Comparison of ENCODE assay signal across 27 cellular contexts in genomic region chr5:80480354-80480753, GRCh38. TPM values are rescaled to one million over a fixed set of nuclear protein-coding genes. Genes with fewer than 3 reads are reported as not detected.
"Had no signal": no experiment of that assay in that cellular context is flagged by ENCODE, and none has a peak within 500 bp of the region (broad histone marks: within the 10 kb centered on the region; RNA-seq: fewer than 3 reads in every experiment).

No MANE protein-coding gene starts in this region.

- H3K4me3 ChIP-seq: left ventricle myocardium inferior, lung, mucosa of descending colon, pancreas, prostate gland, right lobe of liver, smooth muscle cell, tibial nerve, uterus had no signal

- ATAC-seq: natural killer cell treated with Interleukin-12 subunit alpha and Interleukin-12 subunit beta and Interleukin-15 and Interleukin-18, amount 100 ng/mL, for 72 hours; stimulated activated memory B cell treated with anti-CD40 and anti-IgM and Interleukin-4, amounts not matched to agents 10 μg/mL and 1 μg/mL and 100 μg/mL, for 72 hours; stimulated activated naive CD8-positive, alpha-beta T cell treated with anti-CD3 and anti-CD28 coated beads, Interleukin-15, amount 100 ng/mL, for 72 hours had no signal

- H3K36me3 ChIP-seq: right lobe of liver, uterus had no signal

- DNase-seq: hypothalamus; immature natural killer cell; left ventricle myocardium inferior; midbrain; mucosa of descending colon; naive thymus-derived CD4-positive, alpha-beta T cell; nucleus accumbens; pancreas; posterior cingulate gyrus; retina; right lobe of liver; stimulated activated CD4-positive, alpha-beta T cell treated with anti-CD3 and anti-CD28 coated beads, Interleukin-1b, Interleukin-23, amount 100 ng/mL, for 48 hours; stimulated activated CD4-positive, alpha-beta T cell treated with anti-CD3 and anti-CD28 coated beads, Interleukin-2, amount 100 ng/mL, for 48 hours; stimulated activated CD4-positive, alpha-beta T cell treated with anti-CD3 and anti-CD28 coated beads, Interleukin-4, amount 100 ng/mL, for 4 hours; stimulated activated CD8-positive, alpha-beta memory T cell treated with anti-CD3 and anti-CD28 coated beads, Interleukin-4, amount 100 ng/mL, for 48 hours; stimulated activated naive CD4-positive, alpha-beta T cell treated with Interleukin-2 at 50 U/mL for 16 hours; stimulated activated naive CD8-positive, alpha-beta T cell treated with anti-CD3 and anti-CD28 coated beads, Interleukin-15, amount 100 ng/mL, for 72 hours; substantia nigra; uterus had no signal

- H3K4me1 Mint-ChIP-seq: immature natural killer cell; memory B cell; stimulated activated memory B cell treated with anti-CD40 and anti-IgM and Interleukin-4, amounts not matched to agents 10 μg/mL and 1 μg/mL and 100 μg/mL, for 72 hours had no signal

- H3K27me3 Mint-ChIP-seq: naive thymus-derived CD4-positive, alpha-beta T cell; stimulated activated naive CD8-positive, alpha-beta T cell treated with anti-CD3 and anti-CD28 coated beads, Interleukin-15, amount 100 ng/mL, for 72 hours; type B pancreatic cell had no signal

- H3K4me3 Mint-ChIP-seq: immature natural killer cell; memory B cell; naive thymus-derived CD4-positive, alpha-beta T cell; natural killer cell treated with Interleukin-12 subunit alpha and Interleukin-12 subunit beta and Interleukin-15 and Interleukin-18, amount 100 ng/mL, for 72 hours; stimulated activated memory B cell treated with anti-CD40 and anti-IgM and Interleukin-4, amounts not matched to agents 10 μg/mL and 1 μg/mL and 100 μg/mL, for 72 hours; stimulated activated naive CD8-positive, alpha-beta T cell treated with anti-CD3 and anti-CD28 coated beads, Interleukin-15, amount 100 ng/mL, for 72 hours; type B pancreatic cell had no signal

- H3K4me1 ChIP-seq: left ventricle myocardium inferior, pancreas, prostate gland, tibial nerve, uterus had no signal

- H3K27ac Mint-ChIP-seq: memory B cell; stimulated activated memory B cell treated with anti-CD40 and anti-IgM and Interleukin-4, amounts not matched to agents 10 μg/mL and 1 μg/mL and 100 μg/mL, for 72 hours; stimulated activated naive CD8-positive, alpha-beta T cell treated with anti-CD3 and anti-CD28 coated beads, Interleukin-15, amount 100 ng/mL, for 72 hours had no signal

- H3K27me3 ChIP-seq: pancreas, right lobe of liver, tibial nerve, uterus had no signal

- H3K27ac ChIP-seq: left ventricle myocardium inferior, pancreas, prostate gland, tibial nerve, uterus had no signal

- H3K9me3 ChIP-seq: mucosa of descending colon, pancreas, prostate gland had no signal

RNA-seq across cellular contexts. Expression of gene FAM151B, which starts 7.5 kb away (rescaled TPM):
- polyA plus RNA-seq: immature natural killer cell had no signal
